ENCODE assay signal across 8 cellular contexts in the genomic region with DNA sequence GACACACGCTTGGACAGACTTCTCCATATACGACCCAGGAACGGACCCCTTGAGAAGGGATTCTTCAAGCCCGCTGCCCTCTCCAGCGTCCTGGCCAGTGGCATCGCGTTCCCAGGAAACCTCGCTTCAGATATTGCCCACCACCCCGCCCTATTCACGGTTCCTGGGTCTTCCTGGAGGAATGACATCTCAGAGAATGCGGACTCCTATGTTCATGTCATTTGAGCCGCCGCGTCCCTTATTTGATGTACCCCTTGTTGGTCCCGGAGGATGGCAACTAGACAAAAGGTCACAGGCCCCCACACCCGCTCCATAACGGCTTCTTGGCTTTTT. TPM values are rescaled to one million over a fixed set of nuclear protein-coding genes. Genes with fewer than 3 reads are reported as not detected.
DNase-seq lines count a peak whose midpoint lies in the region; TF ChIP-seq lines count a peak whose summit lies in the region.

No MANE protein-coding gene starts in this region.

- peak overlapping the region; percentile 57 to 71 for H3K9ac ChIP-seq in mucosa of rectum (ENCODE audit: low read depth in 1 of 2, low read length in 2 of 2)

- peaks cover 14 to 15% of the 10 kb centered on the region in 2 donors for H3K4me1 ChIP-seq in mucosa of rectum (ENCODE audit: control insufficient read depth in 2 of 2, insufficient read depth in 2 of 2, low read length in 2 of 2)

- H3K27ac ChIP-seq in mucosa of rectum (ENCODE audit: low read depth in 2 of 2, low read length in 2 of 2), result peak overlapping the region in 1 of 2 donors; percentile 89

- H3K27me3 ChIP-seq in BJ (ENCODE audit: control insufficient read depth, insufficient read depth, low read length), result no peaks in the 10 kb centered on the region
- H3K27me3 ChIP-seq in mucosa of rectum (ENCODE audit: control insufficient read depth in 2 of 2, insufficient read depth in 2 of 2, low read length in 2 of 2), result peaks cover 0 to 2% of the 10 kb centered on the region in 2 donors

- CTCF ChIA-PET in BJ (lab: Yijun Ruan, JAX), result interaction anchor here (0.5 to 2.4 kb wide), 10 partner anchors 10 to 200 kb away, joined by 3 to 11 read pairs (median 5); a partner anchor contains a TSS

- H3K36me3 ChIP-seq in BJ (ENCODE audit: control insufficient read depth, insufficient read depth, low read length), result no peaks in the 10 kb centered on the region; the same call in 1 of the 2 replicates
- H3K36me3 ChIP-seq in mucosa of rectum (ENCODE audit: control insufficient read depth in 2 of 2, insufficient read depth in 2 of 2, low read length in 2 of 2), result no peaks in the 10 kb centered on the region

- H3K4me3 ChIP-seq in BJ (ENCODE audit: low read depth, low read length) (peak overlapping the region; percentile 61), mucosa of rectum (ENCODE audit: low read length in 2 of 2) (peak overlapping the region; percentile 92 to 94)
- H3K4me3 ChIP-seq in Jurkat, Clone E6-1 (ENCODE audit: low read length), result peak overlapping the region; percentile 70

- H3K9me3 ChIP-seq in mucosa of rectum (ENCODE audit: control insufficient read depth in 2 of 2, low read length in 2 of 2), result no peaks in the 10 kb centered on the region

- POLR2A ChIA-PET in BJ (lab: Charles Lee), result no interaction called here

- TF ChIP-seq CTCF in BJ (IDR thresholded peaks at IDR 0.05; ENCODE audit: insufficient read depth, low read depth, low read length), result no peak

- DNase-seq in BJ (ENCODE audit: low read depth) (no peak), islet precursor cell (no peak), Ammon's horn (ENCODE audit: low spot score) (no peak), superior temporal gyrus (ENCODE audit: extremely low spot score) (no peak), NAMALWA (ENCODE audit: low spot score) (no peak)
- DNase-seq in Jurkat, Clone E6-1 (ENCODE audit: low read depth, low spot score), result no peak
- peak; percentile 9 for DNase-seq in central memory CD4-positive, alpha-beta T cell

RNA-seq across cellular contexts. Expression of a gene that starts 0.6 kb away (rescaled TPM):
- polyA plus RNA-seq in BJ (2011; rRNA removed), result 12.8 and 17.3 TPM in 2 replicates
- 13.6 and 14.3 TPM in 2 replicates for polyA minus RNA-seq in BJ (2011; rRNA and poly(A)+ RNA removed)
- 33.0 TPM for polyA plus RNA-seq in Jurkat, Clone E6-1 (2012; ENCODE audit: insufficient read depth, insufficient read length)
